8 cellular contexts compared by ENCODE assay signal in the genomic region with DNA sequence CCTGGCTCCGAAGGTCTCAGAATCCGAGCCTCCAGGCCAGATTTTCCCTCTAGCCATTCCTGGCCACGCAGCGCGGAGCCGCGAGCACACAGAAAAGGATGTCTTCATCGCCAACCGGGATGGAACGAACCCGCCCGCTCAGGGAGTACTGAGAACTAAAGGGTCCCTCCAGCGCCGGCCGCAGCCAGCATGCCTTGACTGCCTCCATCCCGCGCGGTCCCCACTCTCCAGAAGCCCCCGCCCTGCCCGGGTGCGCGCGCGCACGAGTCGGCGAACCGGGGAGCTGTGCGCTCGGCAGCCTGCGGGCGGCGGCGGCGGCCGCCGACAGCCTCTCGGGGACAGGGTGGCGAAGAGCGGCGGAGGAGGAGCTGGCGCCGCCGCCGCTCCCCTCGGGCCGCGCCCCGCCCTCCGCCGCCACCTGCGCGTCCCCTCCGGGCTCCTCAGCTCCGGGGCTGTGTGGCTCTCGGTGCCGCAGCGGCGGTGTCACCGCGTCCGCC. TPM values are rescaled to one million over a fixed set of nuclear protein-coding genes. Genes with fewer than 3 reads are reported as not detected.
A peak's percentile ranks its signal among the peaks of the same experiment; 100 is the strongest.
DNase-seq lines count a peak whose midpoint lies in the region; ATAC-seq and TF ChIP-seq lines count a peak whose summit lies in the region.

No MANE protein-coding gene starts in this region.

- DNase-seq in NCI-H510A treated with DMSO at 0.1 percent for 48 hours (lab: John Stamatoyannopoulos, UW) (peak; percentile 0), NCI-H510A (lab: John Stamatoyannopoulos, UW) (no peak), cerebellum (ENCODE audit: low spot score) (peak; percentile 87), thyroid gland (peak; percentile 85 to 92)
- DNase-seq in activated naive CD4-positive, alpha-beta T cell treated with anti-CD3 and anti-CD28 coated beads, Interleukin-2, amount 50 U/mL, for 16 hours, result no peak
- no peak for DNase-seq in stimulated activated CD4-positive, alpha-beta T cell treated with anti-CD3 and anti-CD28 coated beads, Interleukin-4, amount 100 ng/mL, for 24 hours

- H3K9me3 ChIP-seq in mesodermal cell (ENCODE audit: control insufficient read depth, low read length), result no peaks in the 10 kb centered on the region
- no peaks in the 10 kb centered on the region for H3K9me3 ChIP-seq in thyroid gland

- TF ChIP-seq POLR2A in thyroid gland (IDR thresholded peaks at IDR 0.05), result peak in 1 of 2 donors; percentile 54

- H3K4me1 ChIP-seq in mesodermal cell (ENCODE audit: control insufficient read depth, insufficient read depth, low read length, poor library complexity, severe bottlenecking) (no peaks in the 10 kb centered on the region), thyroid gland (peaks cover 12 to 31% of the 10 kb centered on the region in 2 donors)

- H3K27ac ChIP-seq in mesodermal cell (ENCODE audit: low read depth, low read length, severe bottlenecking) (no peak overlapping the region), thyroid gland (peak overlapping the region; percentile 17 to 83 (median 26))

- 1% methylated on average over 41 to 50 of the region's 62 CpGs for WGBS in mesodermal cell (ENCODE audit: insufficient coverage in 2 of 2), 2 experiments
- 0 to 2% methylated on average over 12 of the region's 62 CpGs for WGBS in thyroid gland, 2 donors

- no peak for ATAC-seq in HG02642 (IDR thresholded peaks at IDR 0.05; ENCODE audit: poor library complexity, unreplicated experiment)

- intact Hi-C loops in thyroid gland (cut with DNase I), result no loop called here

- H3K4me3 ChIP-seq in mesodermal cell (ENCODE audit: extremely low read depth, insufficient read depth, low read length, poor library complexity, severe bottlenecking) (peak overlapping the region; percentile 60), thyroid gland (replicated peaks in 1 of 3) (peak overlapping the region; percentile 31 to 73 (median 36))

- H3K27me3 ChIP-seq in thyroid gland, result no peaks in the 10 kb centered on the region

- H3K36me3 ChIP-seq in mesodermal cell (ENCODE audit: control insufficient read depth, insufficient read depth, low read length) (no peaks in the 10 kb centered on the region), thyroid gland (no peaks in the 10 kb centered on the region)

- TF ChIP-seq CTCF in thyroid gland (IDR thresholded peaks at IDR 0.05), result peak in 2 of 6 experiments; percentile 40 to 42

RNA-seq across cellular contexts. Expression of a gene that starts 0.6 kb away (rescaled TPM):
- total RNA-seq in cerebellum, result 41.3 TPM
- polyA plus RNA-seq in mesodermal cell (2013, experiment 1 of 2), result 3.4 TPM
- 2.0 TPM for polyA plus RNA-seq in mesodermal cell (2013, experiment 2 of 2)
- 10 to 100 TPM in 3 of 4 donors, 1 to 10 TPM in 1; 5.8 to 63.8 (median 37.1) TPM for total RNA-seq in thyroid gland

Comparison
In these comparisons a context has a peak if more than half of its experiments do, and no peak if none do; other contexts are left out.
1. DNase-seq: peak in NCI-H510A treated with DMSO at 0.1 percent for 48 hours (single experiment), cerebellum (single experiment) and thyroid gland (2 of 2); none in NCI-H510A (single experiment), activated naive CD4-positive, alpha-beta T cell treated with anti-CD3 and anti-CD28 coated beads, Interleukin-2, amount 50 U/mL, for 16 hours (single experiment) and stimulated activated CD4-positive, alpha-beta T cell treated with anti-CD3 and anti-CD28 coated beads, Interleukin-4, amount 100 ng/mL, for 24 hours (single experiment).